ENCODE assay signal across 1 cellular context in genomic region chr17:41811549-41812175, GRCh38.
TF ChIP-seq lines count a peak whose summit lies in the region.

P3H4 (minus strand) TSS chr17:41811949; CDS start chr17:41811915, 34 bp downstream.

TF ChIP-seq in H1, 55 proteins besides CTCF, POLR2A, EP300 and RAD21 (continued from another document):
- TF ChIP-seq SP1 (IDR thresholded peaks at IDR 0.05; ENCODE audit: low read depth, low read length) (no peak), E2F6 (IDR thresholded peaks at IDR 0.05) (peak; percentile 83), NRF1 (IDR thresholded peaks at IDR 0.05; ENCODE audit: low read depth, low read length) (no peak), SIN3A (conservative IDR thresholded peaks at IDR 0.05 in 1 of 2, IDR thresholded peaks at IDR 0.05 in 1 of 2; ENCODE audit: low read depth in 1 of 2, low read length in 2 of 2) (peak; percentile 17 to 87; a peak in 2 of 4 replicates), MAX (IDR thresholded peaks at IDR 0.05) (peak; percentile 83), BCL11A (IDR thresholded peaks at IDR 0.05; ENCODE audit: low read depth in 2 of 2, low read length in 2 of 2) (no peak), RFX5 (IDR thresholded peaks at IDR 0.05; ENCODE audit: borderline replicate concordance, low read depth, low read length) (no peak), GTF2F1 (IDR thresholded peaks at IDR 0.05; ENCODE audit: borderline replicate concordance, low read depth, low read length) (no peak), SUZ12 (IDR thresholded peaks at IDR 0.05; ENCODE audit: low read length) (no peak), CHD1 (IDR thresholded peaks at IDR 0.05; ENCODE audit: low read depth, low read length) (no peak), ZNF274 (IDR thresholded peaks at IDR 0.05; ENCODE audit: borderline replicate concordance, extremely low read depth, low read length) (no peak), HDAC2 (IDR thresholded peaks at IDR 0.05; ENCODE audit: borderline replicate concordance in 1 of 2, low read depth in 2 of 2, low read length in 2 of 2) (peak in 1 of 2 experiments; percentile 23; a peak in 1 of 4 replicates), HDAC6 (IDR thresholded peaks at IDR 0.05; ENCODE audit: low read depth, low read length) (no peak), SIX5 (IDR thresholded peaks at IDR 0.05; ENCODE audit: low read depth, low read length) (no peak), ATF2 (IDR thresholded peaks at IDR 0.05; ENCODE audit: low read length) (no peak), EGR1 (IDR thresholded peaks at IDR 0.05; ENCODE audit: borderline replicate concordance, low read depth, low read length) (peak; percentile 82), CREB1 (IDR thresholded peaks at IDR 0.05) (no peak; the same call in 1 of the 2 replicates), GABPA (IDR thresholded peaks at IDR 0.05; ENCODE audit: borderline replicate concordance, insufficient read depth, low read length) (0 out of 2 replicates have a peak, but pooled peaks have one; percentile 13), TCF12 (IDR thresholded peaks at IDR 0.05; ENCODE audit: low read depth, low read length) (no peak), CEBPB (IDR thresholded peaks at IDR 0.05; ENCODE audit: low read depth, low read length) (no peak), RBBP5 (IDR thresholded peaks at IDR 0.05; ENCODE audit: borderline replicate concordance, low read depth, low read length) (peak; percentile 70; the same call in 1 of the 2 replicates), CTBP2 (IDR thresholded peaks at IDR 0.05; ENCODE audit: borderline replicate concordance, insufficient read depth, insufficient read length, low read length) (no peak), KDM4A (IDR thresholded peaks at IDR 0.05; ENCODE audit: low read depth, low read length, severe bottlenecking) (peak; percentile 89), KDM5A (IDR thresholded peaks at IDR 0.05; ENCODE audit: low read length) (no peak), TEAD4 (IDR thresholded peaks at IDR 0.05; ENCODE audit: low read depth, low read length) (no peak), ATF3 (IDR thresholded peaks at IDR 0.05; ENCODE audit: insufficient read depth, low read depth, low read length) (no peak), SP2 (IDR thresholded peaks at IDR 0.05; ENCODE audit: low read length) (no peak), JUND (IDR thresholded peaks at IDR 0.05; ENCODE audit: low read length) (0 out of 2 replicates have a peak, but pooled peaks have one; percentile 6), CHD7 (IDR thresholded peaks at IDR 0.05; ENCODE audit: insufficient replicate concordance, low read length) (no peak), FOSL1 (IDR thresholded peaks at IDR 0.05; ENCODE audit: insufficient read depth, low read depth, low read length) (peak; percentile 99), SAP30 (IDR thresholded peaks at IDR 0.05; ENCODE audit: insufficient read depth, insufficient replicate concordance, low read length) (no peak), BRCA1 (IDR thresholded peaks at IDR 0.05; ENCODE audit: low read depth, low read length) (no peak), TBP (IDR thresholded peaks at IDR 0.05; ENCODE audit: low read depth, low read length) (peak; percentile 19; the same call in 1 of the 2 replicates), POLR2AphosphoS5 (IDR thresholded peaks at IDR 0.05; ENCODE audit: low read depth, low read length) (no peak), MAFK (IDR thresholded peaks at IDR 0.05; ENCODE audit: low read depth, low read length) (no peak), JUN (IDR thresholded peaks at IDR 0.05; ENCODE audit: low read depth, low read length) (no peak), EZH2 (IDR thresholded peaks at IDR 0.05; ENCODE audit: low read depth, low read length, severe bottlenecking) (peak; percentile 36)
